1 cellular context compared by ENCODE assay signal in the genomic region with DNA sequence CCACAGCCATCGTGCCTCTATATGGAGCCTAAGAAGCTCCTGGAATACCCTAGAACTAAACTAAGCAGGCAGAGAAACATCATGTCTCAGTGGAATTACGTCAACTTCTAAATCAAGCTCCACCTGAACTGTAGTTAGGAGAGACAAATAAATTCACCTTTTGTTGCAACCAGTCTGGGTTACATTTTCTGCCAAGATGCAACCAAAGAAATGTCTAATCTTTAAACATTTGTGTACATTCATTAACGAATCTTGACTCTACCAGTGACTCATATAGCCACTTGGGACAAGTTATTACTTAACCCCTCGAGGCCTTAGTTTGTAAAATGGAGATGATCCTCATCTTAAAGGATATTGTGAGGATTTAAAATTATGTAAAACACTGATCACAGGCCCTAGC.
TF ChIP-seq lines count a peak whose summit lies in the region.

No MANE protein-coding gene starts in this region.

TF ChIP-seq in A549, 52 proteins besides CTCF, POLR2A, EP300 and RAD21 (continued from another document):
- TF ChIP-seq, protein P1, sequence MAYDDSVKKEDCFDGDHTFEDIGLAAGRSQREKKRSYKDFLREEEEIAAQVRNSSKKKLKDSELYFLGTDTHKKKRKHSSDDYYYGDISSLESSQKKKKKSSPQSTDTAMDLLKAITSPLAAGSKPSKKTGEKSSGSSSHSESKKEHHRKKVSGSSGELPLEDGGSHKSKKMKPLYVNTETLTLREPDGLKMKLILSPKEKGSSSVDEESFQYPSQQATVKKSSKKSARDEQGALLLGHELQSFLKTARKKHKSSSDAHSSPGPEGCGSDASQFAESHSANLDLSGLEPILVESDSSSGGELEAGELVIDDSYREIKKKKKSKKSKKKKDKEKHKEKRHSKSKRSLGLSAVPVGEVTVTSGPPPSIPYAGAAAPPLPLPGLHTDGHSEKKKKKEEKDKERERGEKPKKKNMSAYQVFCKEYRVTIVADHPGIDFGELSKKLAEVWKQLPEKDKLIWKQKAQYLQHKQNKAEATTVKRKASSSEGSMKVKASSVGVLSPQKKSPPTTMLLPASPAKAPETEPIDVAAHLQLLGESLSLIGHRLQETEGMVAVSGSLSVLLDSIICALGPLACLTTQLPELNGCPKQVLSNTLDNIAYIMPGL (CRISPR knock-in tag; IDR thresholded peaks at IDR 0.05; ENCODE audit: borderline replicate concordance): no peak
- TF ChIP-seq TFCP2L1 (CRISPR knock-in tag; IDR thresholded peaks at IDR 0.05): no peak
- no peak for TF ChIP-seq FOXS1 (CRISPR knock-in tag; IDR thresholded peaks at IDR 0.05)
- no peak for TF ChIP-seq MAFK (IDR thresholded peaks at IDR 0.05; ENCODE audit: partially characterized antibody)
- no peak for TF ChIP-seq RFX5 (IDR thresholded peaks at IDR 0.05)
- TF ChIP-seq, protein P2, sequence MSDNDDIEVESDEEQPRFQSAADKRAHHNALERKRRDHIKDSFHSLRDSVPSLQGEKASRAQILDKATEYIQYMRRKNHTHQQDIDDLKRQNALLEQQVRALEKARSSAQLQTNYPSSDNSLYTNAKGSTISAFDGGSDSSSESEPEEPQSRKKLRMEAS (IDR thresholded peaks at IDR 0.05): no peak
- TF ChIP-seq, protein P3, sequence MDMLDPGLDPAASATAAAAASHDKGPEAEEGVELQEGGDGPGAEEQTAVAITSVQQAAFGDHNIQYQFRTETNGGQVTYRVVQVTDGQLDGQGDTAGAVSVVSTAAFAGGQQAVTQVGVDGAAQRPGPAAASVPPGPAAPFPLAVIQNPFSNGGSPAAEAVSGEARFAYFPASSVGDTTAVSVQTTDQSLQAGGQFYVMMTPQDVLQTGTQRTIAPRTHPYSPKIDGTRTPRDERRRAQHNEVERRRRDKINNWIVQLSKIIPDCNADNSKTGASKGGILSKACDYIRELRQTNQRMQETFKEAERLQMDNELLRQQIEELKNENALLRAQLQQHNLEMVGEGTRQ (IDR thresholded peaks at IDR 0.05): no peak
- no peak for TF ChIP-seq EHMT2 (IDR thresholded peaks at IDR 0.05; ENCODE audit: low read depth)
- TF ChIP-seq MAZ (IDR thresholded peaks at IDR 0.05; ENCODE audit: borderline replicate concordance, low read depth, low read length): no peak
- TF ChIP-seq HOXB5 (CRISPR knock-in tag; IDR thresholded peaks at IDR 0.05): no peak
- TF ChIP-seq MYC (IDR thresholded peaks at IDR 0.05; ENCODE audit: borderline replicate concordance, low read length): no peak
- TF ChIP-seq ZFP36 (IDR thresholded peaks at IDR 0.05; ENCODE audit: borderline replicate concordance, partially characterized antibody): no peak
- TF ChIP-seq CEBPB (IDR thresholded peaks at IDR 0.05): peak; percentile 23 to 73; a peak in 3 of 4 replicates
- TF ChIP-seq, protein P4, sequence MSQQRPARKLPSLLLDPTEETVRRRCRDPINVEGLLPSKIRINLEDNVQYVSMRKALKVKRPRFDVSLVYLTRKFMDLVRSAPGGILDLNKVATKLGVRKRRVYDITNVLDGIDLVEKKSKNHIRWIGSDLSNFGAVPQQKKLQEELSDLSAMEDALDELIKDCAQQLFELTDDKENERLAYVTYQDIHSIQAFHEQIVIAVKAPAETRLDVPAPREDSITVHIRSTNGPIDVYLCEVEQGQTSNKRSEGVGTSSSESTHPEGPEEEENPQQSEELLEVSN (IDR thresholded peaks at IDR 0.05; ENCODE audit: borderline replicate concordance, low read depth): no peak
